ENCODE assay signal across 18 cellular contexts in the genomic region with DNA sequence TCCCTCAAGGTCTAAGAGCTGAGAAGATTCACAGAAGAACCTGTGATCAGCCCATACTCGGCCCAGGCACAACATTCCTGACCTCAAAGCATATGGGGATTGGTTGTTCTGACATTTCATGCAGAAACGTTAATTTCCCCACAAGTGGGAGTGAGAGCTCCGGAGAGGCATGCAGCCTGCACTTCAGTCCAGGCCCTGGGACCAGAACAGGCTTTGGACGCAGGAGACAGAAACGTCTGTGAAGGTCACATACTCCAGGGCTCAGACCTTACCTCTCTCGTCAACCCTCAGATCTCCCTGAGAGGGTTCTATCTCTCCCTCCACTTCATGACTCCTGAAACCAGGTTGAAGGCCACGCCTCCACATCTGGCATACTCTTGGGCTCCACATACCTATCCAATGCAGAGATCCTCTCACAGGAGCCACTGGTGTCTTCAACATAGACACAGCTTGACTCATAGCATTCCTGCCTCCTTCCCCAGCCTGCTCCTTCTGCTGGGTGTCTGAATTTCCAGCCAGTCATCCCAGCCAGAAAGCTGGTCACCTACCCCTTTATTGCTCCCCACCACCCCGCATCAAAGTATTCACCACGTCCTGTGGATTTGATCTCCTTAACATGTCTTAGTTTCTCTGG.
DNase-seq lines count a peak whose midpoint lies in the region; ATAC-seq and TF ChIP-seq lines count a peak whose summit lies in the region.
"Had no signal": no experiment of that assay in that cellular context is flagged by ENCODE, and none has a peak within 500 bp of the region (broad histone marks: within the 10 kb centered on the region; RNA-seq: fewer than 3 reads in every experiment).

No MANE protein-coding gene starts in this region.

- H3K36me3 ChIP-seq in kidney epithelial cell (ENCODE audit: control insufficient read depth, insufficient read depth, low read length), result no peaks in the 10 kb centered on the region
- H3K36me3 ChIP-seq: heart right ventricle had no signal

- H3K4me3 ChIP-seq in kidney epithelial cell (ENCODE audit: low read depth, low read length) (no peak overlapping the region), coronary artery (no peak overlapping the region)
- H3K4me3 ChIP-seq: heart right ventricle, SK-N-MC had no signal

- DNase-seq in AG08396 (ENCODE audit: low spot score) (peak; percentile 73), HS-5 (ENCODE audit: low read depth) (peak; percentile 73), astrocyte of the hippocampus (ENCODE audit: low read depth, low spot score) (peak; percentile 55), kidney epithelial cell (ENCODE audit: low read depth) (peak; percentile 59), GM19238 (ENCODE audit: insufficient read length, low spot score) (no peak), SKM-1 treated with dmso at 0.1 percent for 144 hours (lab: John Stamatoyannopoulos, UW; ENCODE audit: unreplicated experiment) (no peak), coronary artery (ENCODE audit: low spot score) (no peak)
- DNase-seq: activated CD4-positive, alpha-beta T cell treated with anti-CD3 and anti-CD28 coated beads for 1 hour; activated T-cell treated with anti-CD3 and anti-CD28 coated beads, Interleukin-2, amount 50 U/mL, for 24 hours; C1 segment of cervical spinal cord; effector memory CD8-positive, alpha-beta T cell; heart right ventricle; NCI-H1105; NCI-H774; stimulated activated CD4-positive, alpha-beta T cell treated with anti-CD3 and anti-CD28 coated beads, Interleukin-4, amount 100 ng/mL, for 1 hour had no signal

- H3K27ac ChIP-seq in coronary artery, result no peak overlapping the region
- H3K27ac ChIP-seq: heart right ventricle, parathyroid adenoma, SK-N-MC had no signal

- H3K27me3 ChIP-seq in kidney epithelial cell (ENCODE audit: control insufficient read depth, insufficient read depth, low read length), result no peaks in the 10 kb centered on the region
- H3K27me3 ChIP-seq: heart right ventricle had no signal

- no peak for ATAC-seq in HG03520 (IDR thresholded peaks at IDR 0.05; ENCODE audit: unreplicated experiment)
- ATAC-seq: effector memory CD8-positive, alpha-beta T cell had no signal

- TF ChIP-seq CTCF in kidney epithelial cell (IDR thresholded peaks at IDR 0.05; ENCODE audit: insufficient read depth, low read length, poor library complexity, severe bottlenecking) (no peak), coronary artery (IDR thresholded peaks at IDR 0.05) (no peak)

Comparison
In these comparisons a context has a peak if more than half of its experiments do, and no peak if none do; other contexts are left out.
1. DNase-seq: peak in AG08396 (single experiment), HS-5 (single experiment), astrocyte of the hippocampus (single experiment) and kidney epithelial cell (single experiment); none in GM19238 (single experiment), SKM-1 treated with dmso at 0.1 percent for 144 hours (single experiment) and coronary artery (single experiment).